In genomic region chr11:59550368-59550841, GRCh38 we compare ENCODE assay signal across 8 cellular contexts. TPM values are rescaled to one million over a fixed set of nuclear protein-coding genes. Genes with fewer than 3 reads are reported as not detected.
DNase-seq lines count a peak whose midpoint lies in the region; ATAC-seq, FAIRE-seq and TF ChIP-seq lines count a peak whose summit lies in the region.

No MANE protein-coding gene starts in this region.

- no peak for FAIRE-seq in H54 (lab: Jason Lieb, UNC)

- H3K4me3 ChIP-seq in ascending aorta: peak overlapping the region; percentile 50 to 71

- no peaks in the 10 kb centered on the region for H3K36me3 ChIP-seq in ascending aorta

- H3K27me3 ChIP-seq in ascending aorta: no peaks in the 10 kb centered on the region

- peak; percentile 80 for DNase-seq in GM13977 (ENCODE audit: low spot score)
- DNase-seq in NCI-H146 treated with DMSO at 0.1 percent for 48 hours (lab: John Stamatoyannopoulos, UW; ENCODE audit: unreplicated experiment): peak; percentile 93
- peak; percentile 52 to 88 (median 79) for DNase-seq in T-helper 2 cell
- peak in 1 of 2 donors; percentile 90 for DNase-seq in ascending aorta (ENCODE audit: low spot score in 2 of 2)
- peak; percentile 65 to 76 for DNase-seq in hippocampal formation (lab: John Stamatoyannopoulos, UW)
- DNase-seq in retina: peak; percentile 95
- no peak for DNase-seq in H54 (ENCODE audit: insufficient read length, low spot score)

- ATAC-seq in HG02885 (IDR thresholded peaks at IDR 0.05; ENCODE audit: poor library complexity, unreplicated experiment): peak; percentile 89

- intact Hi-C loops in ascending aorta (cut with DNase I): loop anchor here (1.0 to 10.0 kb wide), 6 partner anchors 13 to 1604 kb away; partner anchors contain the start of genes FAM111A, LPXN, OSBP and PATL1

- H3K4me1 ChIP-seq in ascending aorta: peaks cover 0 to 4% of the 10 kb centered on the region in 2 donors

- TF ChIP-seq POLR2A in H54 (IDR thresholded peaks at IDR 0.05; ENCODE audit: low read depth, low read length): no peak; the same call in 1 of the 2 replicates

- TF ChIP-seq CTCF in GM13977 (IDR thresholded peaks at IDR 0.05; ENCODE audit: extremely low read depth, insufficient read depth, missing control alignments) (peak; percentile 52), ascending aorta (IDR thresholded peaks at IDR 0.05) (peak; percentile 53 to 75 (median 66))

- H3K27ac ChIP-seq in ascending aorta: peak overlapping the region; percentile 84 to 89

- H3K9me3 ChIP-seq in ascending aorta: no peaks in the 10 kb centered on the region

- in situ Hi-C loops in GM13977 (cut with MboI; ENCODE audit: low pct_unique_long_range_greater_than_20kb, low sequenced_read_pairs, unreplicated experiment): no loop called here

RNA-seq across cellular contexts. Expression of gene OR4D9, which starts 39.1 kb away (rescaled TPM):
- not detected for total RNA-seq in ascending aorta

RNA-seq across cellular contexts. Expression of gene OR4D11, which starts 47.0 kb away (rescaled TPM):
- total RNA-seq in ascending aorta: not detected
